Comparison of ENCODE assay signal across 8 cellular contexts in genomic region chr10:75211007-75211735, GRCh38. TPM values are rescaled to one million over a fixed set of nuclear protein-coding genes. Genes with fewer than 3 reads are reported as not detected.
DNase-seq lines count a peak whose midpoint lies in the region; ATAC-seq, FAIRE-seq and TF ChIP-seq lines count a peak whose summit lies in the region.

No MANE protein-coding gene starts in this region.

- H3K4me1 Mint-ChIP-seq in natural killer cell treated with Interleukin-12 subunit alpha and Interleukin-12 subunit beta and Interleukin-15 and Interleukin-18, amount 100 ng/mL, for 72 hours (ENCODE audit: low read depth in 2 of 2): peaks cover 24 to 30% of the 10 kb centered on the region in 2 donors

- peak overlapping the region; percentile 97 for H3K4me3 Mint-ChIP-seq in natural killer cell treated with Interleukin-12 subunit alpha and Interleukin-12 subunit beta and Interleukin-15 and Interleukin-18, amount 100 ng/mL, for 72 hours

- peak overlapping the region; percentile 98 to 99 for H3K27ac Mint-ChIP-seq in natural killer cell treated with Interleukin-12 subunit alpha and Interleukin-12 subunit beta and Interleukin-15 and Interleukin-18, amount 100 ng/mL, for 72 hours

- TF ChIP-seq CTCF in D721Med (IDR thresholded peaks at IDR 0.05; ENCODE audit: insufficient read depth, missing control alignments): no peak

- no peak for ATAC-seq in natural killer cell treated with Interleukin-12 subunit alpha and Interleukin-12 subunit beta and Interleukin-15 and Interleukin-18, amount 100 ng/mL, for 72 hours
- ATAC-seq in HG02642 (IDR thresholded peaks at IDR 0.05; ENCODE audit: poor library complexity, unreplicated experiment): no peak

- H3K9me3 Mint-ChIP-seq in natural killer cell treated with Interleukin-12 subunit alpha and Interleukin-12 subunit beta and Interleukin-15 and Interleukin-18, amount 100 ng/mL, for 72 hours: no peaks in the 10 kb centered on the region

- H3K27me3 Mint-ChIP-seq in natural killer cell treated with Interleukin-12 subunit alpha and Interleukin-12 subunit beta and Interleukin-15 and Interleukin-18, amount 100 ng/mL, for 72 hours: no peaks in the 10 kb centered on the region

- FAIRE-seq in D721Med (lab: Jason Lieb, UNC): no peak

- DNase-seq in ELR (ENCODE audit: low read depth): peak; percentile 74
- DNase-seq in HT-29 (ENCODE audit: low spot score): peak; percentile 54
- peak; percentile 59 for DNase-seq in activated CD4-positive, alpha-beta T cell treated with anti-CD3 and anti-CD28 coated beads for 48 hours
- peak; percentile 78 for DNase-seq in erythroblast (lab: John Stamatoyannopoulos, UW)
- peak; percentile 62 for DNase-seq in natural killer cell treated with Interleukin-12 subunit alpha and Interleukin-12 subunit beta and Interleukin-15 and Interleukin-18, amount 100 ng/mL, for 72 hours (ENCODE audit: low spot score)
- no peak for DNase-seq in D721Med (ENCODE audit: insufficient read length, low spot score)
- DNase-seq in GF-D8 (lab: John Stamatoyannopoulos, UW): no peak

- H3K36me3 Mint-ChIP-seq in natural killer cell treated with Interleukin-12 subunit alpha and Interleukin-12 subunit beta and Interleukin-15 and Interleukin-18, amount 100 ng/mL, for 72 hours: peaks cover 24% of the 10 kb centered on the region

- peak; percentile 19 for TF ChIP-seq POLR2A in erythroblast (IDR thresholded peaks at IDR 0.05; ENCODE audit: low read length)

RNA-seq across cellular contexts. Expression of gene VDAC2, which starts 0.6 kb away (rescaled TPM):
- 66.0 and 83.2 TPM in 2 replicates for total RNA-seq in HT-29 (2014; rRNA removed; shearing (Covaris generic))
- 100 to 1,000 TPM; 160 to 187 TPM for total RNA-seq in natural killer cell treated with Interleukin-12 subunit alpha and Interleukin-12 subunit beta and Interleukin-15 and Interleukin-18, amount 100 ng/mL, for 72 hours

RNA-seq across cellular contexts. Expression of gene COMTD1, which starts 24.6 kb away (rescaled TPM):
- 114 and 124 TPM in 2 replicates for total RNA-seq in HT-29 (2014; rRNA removed; shearing (Covaris generic))
- 10 to 100 TPM; 22.3 to 58.9 TPM for total RNA-seq in natural killer cell treated with Interleukin-12 subunit alpha and Interleukin-12 subunit beta and Interleukin-15 and Interleukin-18, amount 100 ng/mL, for 72 hours

Comparison
In these comparisons a context has a peak if more than half of its experiments do, and no peak if none do; other contexts are left out.
1. DNase-seq: peak in ELR (single experiment), HT-29 (single experiment), activated CD4-positive, alpha-beta T cell treated with anti-CD3 and anti-CD28 coated beads for 48 hours (single experiment), erythroblast (2 of 2) and natural killer cell treated with Interleukin-12 subunit alpha and Interleukin-12 subunit beta and Interleukin-15 and Interleukin-18, amount 100 ng/mL, for 72 hours (single experiment); none in D721Med (single experiment) and GF-D8 (single experiment).